17 cellular contexts compared by ENCODE assay signal in the genomic region with DNA sequence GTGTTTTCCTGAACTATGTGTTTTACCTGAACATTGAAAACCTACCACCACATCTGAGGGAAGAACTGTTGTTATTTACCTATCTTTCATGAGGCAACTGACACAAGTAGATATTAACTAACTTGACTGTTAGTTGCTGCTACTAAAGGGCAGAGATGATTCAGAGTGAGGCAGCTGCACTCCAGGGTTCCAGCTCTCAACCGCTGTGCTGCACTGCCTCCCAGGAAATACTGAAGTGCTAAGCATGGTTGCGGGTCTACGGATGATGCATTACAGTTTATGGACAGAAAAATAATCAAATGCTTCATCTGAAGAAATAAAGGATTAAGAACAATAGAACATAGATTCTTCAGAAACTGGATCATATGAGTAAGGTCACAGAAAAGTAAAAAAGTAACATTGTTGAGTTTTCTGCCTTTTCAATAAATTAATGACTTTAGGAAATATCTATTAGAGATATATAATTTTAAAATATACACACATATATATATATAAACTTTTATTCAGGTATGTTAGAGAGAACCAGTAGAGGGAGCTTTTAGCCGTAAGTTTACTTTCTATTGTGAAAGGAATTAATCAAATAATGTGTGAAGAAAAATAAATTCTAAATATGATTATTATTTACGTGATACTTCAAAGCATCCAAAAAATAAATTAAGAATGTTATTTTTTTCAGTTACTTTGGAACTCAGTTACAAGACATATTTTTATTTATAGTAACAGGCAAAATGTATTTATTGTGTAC.
DNase-seq lines count a peak whose midpoint lies in the region; ATAC-seq, FAIRE-seq and TF ChIP-seq lines count a peak whose summit lies in the region.
"Had no signal": no experiment of that assay in that cellular context is flagged by ENCODE, and none has a peak within 500 bp of the region (broad histone marks: within the 10 kb centered on the region; RNA-seq: fewer than 3 reads in every experiment).

No MANE protein-coding gene starts in this region.

- H3K4me3 ChIP-seq in breast epithelium (no peak overlapping the region), Panc1 (ENCODE audit: low read depth in 2 of 2, low read length in 2 of 2) (no peak overlapping the region)

- H3K36me3 Mint-ChIP-seq in MCF 10A (ENCODE audit: insufficient read depth, unreplicated experiment), result no peaks in the 10 kb centered on the region
- H3K36me3 Mint-ChIP-seq in type B pancreatic cell, result no peaks in the 10 kb centered on the region
- H3K36me3 Mint-ChIP-seq: mesothelial cell of epicardium had no signal

- CTCF ChIA-PET in MCF 10A (lab: Yijun Ruan, JAX) (interaction anchor here (0.6 to 1.3 kb wide), 6 partner anchors 10 to 1508 kb away, joined by 3 to 4 read pairs (median 3); no protein-coding TSS in a partner anchor), Panc1 (lab: Charles Lee) (interaction anchor here (0.6 to 0.7 kb wide), 2 partner anchors 203 to 268 kb away, joined by 3 read pairs; no protein-coding TSS in a partner anchor)

- H3K4me1 ChIP-seq in breast epithelium (no peaks in the 10 kb centered on the region), Panc1 (ENCODE audit: control insufficient read depth, insufficient read depth, low read length) (no peaks in the 10 kb centered on the region)
- H3K4me1 ChIP-seq: parathyroid adenoma had no signal

- H3K36me3 ChIP-seq in breast epithelium (no peaks in the 10 kb centered on the region), Panc1 (ENCODE audit: control insufficient read depth, insufficient read depth, low read length) (no peaks in the 10 kb centered on the region)

- H3K27ac Mint-ChIP-seq in MCF 10A (ENCODE audit: low read depth, unreplicated experiment) (no peak overlapping the region), type B pancreatic cell (no peak overlapping the region)
- H3K27ac Mint-ChIP-seq: activated naive CD8-positive, alpha-beta T cell treated with anti-CD3 and anti-CD28 coated beads, Interleukin-2, amount 50 U/mL, for 24 hours; mesothelial cell of epicardium had no signal

- peaks cover 3 to 18% of the 10 kb centered on the region in 2 donors for H3K9me3 ChIP-seq in breast epithelium
- H3K9me3 ChIP-seq in Panc1 (ENCODE audit: control insufficient read depth, insufficient read depth, low read depth, low read length), result peaks cover 9% of the 10 kb centered on the region; the same call in 1 of the 2 replicates

- no peak overlapping the region for H3K27ac ChIP-seq in breast epithelium
- no peak overlapping the region for H3K27ac ChIP-seq in Panc1 (ENCODE audit: low read length)
- H3K27ac ChIP-seq: KMS-11, parathyroid adenoma had no signal

- peak; percentile 22 for DNase-seq in MCF 10A (ENCODE audit: unreplicated experiment)
- DNase-seq in breast epithelium (ENCODE audit: low spot score in 2 of 2), result no peak
- no peak for DNase-seq in Panc1 (ENCODE audit: low read depth, low spot score)
- DNase-seq in type B pancreatic cell (ENCODE audit: extremely low spot score, unreplicated experiment), result no peak
- DNase-seq in GM13977 (ENCODE audit: low spot score), result no peak
- DNase-seq: activated CD4-positive, CD25-positive, alpha-beta regulatory T cell; activated naive CD8-positive, alpha-beta T cell treated with anti-CD3 and anti-CD28 coated beads, Interleukin-2, amount 50 U/mL, for 24 hours; Calu3; GOT3; NCI-H187; NCI-H82 had no signal

- intact Hi-C loops in MCF 10A (cut with micrococcal nuclease) (loop anchor here (1.0 to 2.0 kb wide), 2 partner anchors 1348 to 1406 kb away; no protein-coding TSS in a partner anchor), breast epithelium (cut with DNase I; ENCODE audit: low total_unique reads) (no loop called here), Panc1 (cut with micrococcal nuclease; ENCODE audit: unreplicated experiment) (loop anchor here (10.0 kb wide), 1 partner anchor 1348 kb away; no protein-coding TSS in a partner anchor)

- FAIRE-seq in endometrium (lab: Jason Lieb, UNC), result peak; percentile 48

- TF ChIP-seq CTCF in MCF 10A (IDR thresholded peaks at IDR 0.05; ENCODE audit: unreplicated experiment) (peak; percentile 27), breast epithelium (IDR thresholded peaks at IDR 0.05) (no peak), Panc1 (IDR thresholded peaks at IDR 0.05) (peak; percentile 14; the same call in 1 of the 2 replicates), type B pancreatic cell (conservative IDR thresholded peaks at IDR 0.05) (peak; percentile 48), GM13977 (IDR thresholded peaks at IDR 0.05; ENCODE audit: extremely low read depth, insufficient read depth, missing control alignments) (no peak)

- no peak for ATAC-seq in Panc1
- ATAC-seq in HG03571 (IDR thresholded peaks at IDR 0.05; ENCODE audit: unreplicated experiment), result no peak
- ATAC-seq in HG03354 (IDR thresholded peaks at IDR 0.05; ENCODE audit: poor library complexity, severe bottlenecking, unreplicated experiment), result no peak
- ATAC-seq: activated naive CD8-positive, alpha-beta T cell treated with anti-CD3 and anti-CD28 coated beads, Interleukin-2, amount 50 U/mL, for 24 hours had no signal

- H3K4me3 Mint-ChIP-seq in MCF 10A (ENCODE audit: unreplicated experiment) (no peak overlapping the region), type B pancreatic cell (no peak overlapping the region)
- H3K4me3 Mint-ChIP-seq: activated naive CD8-positive, alpha-beta T cell treated with anti-CD3 and anti-CD28 coated beads, Interleukin-2, amount 50 U/mL, for 24 hours; mesothelial cell of epicardium had no signal

- H3K4me1 Mint-ChIP-seq in MCF 10A (ENCODE audit: insufficient read depth, unreplicated experiment) (no peaks in the 10 kb centered on the region), type B pancreatic cell (ENCODE audit: unreplicated experiment) (no peaks in the 10 kb centered on the region)
- H3K4me1 Mint-ChIP-seq: activated naive CD8-positive, alpha-beta T cell treated with anti-CD3 and anti-CD28 coated beads, Interleukin-2, amount 50 U/mL, for 24 hours had no signal

- in situ Hi-C loops in Panc1 (cut with HindIII; ENCODE audit: low pct_unique_long_range_greater_than_20kb, low sequenced_read_pairs) (no loop called here), GM13977 (cut with MboI; ENCODE audit: low pct_unique_long_range_greater_than_20kb, low sequenced_read_pairs, unreplicated experiment) (no loop called here)

- POLR2A ChIA-PET in MCF 10A (lab: Yijun Ruan, JAX), result no interaction called here
- POLR2A ChIA-PET in Panc1 (lab: Charles Lee), result no interaction called here

- TF ChIP-seq POLR2A in breast epithelium (IDR thresholded peaks at IDR 0.05), result no peak

- BruUV-seq in MCF 10A (replicated peaks; lab: Mats Ljungman, UMichigan) (no TSS peak), Panc1 (replicated peaks; lab: Mats Ljungman, UMichigan) (no TSS peak)

- no peaks in the 10 kb centered on the region for H3K27me3 ChIP-seq in breast epithelium
- H3K27me3 ChIP-seq in Panc1 (ENCODE audit: control insufficient read depth, insufficient read depth, low read length), result no peaks in the 10 kb centered on the region

- peaks cover 45% of the 10 kb centered on the region for H3K27me3 Mint-ChIP-seq in MCF 10A (ENCODE audit: insufficient read depth, unreplicated experiment)
- H3K27me3 Mint-ChIP-seq in type B pancreatic cell, result no peaks in the 10 kb centered on the region
- H3K27me3 Mint-ChIP-seq: activated naive CD8-positive, alpha-beta T cell treated with anti-CD3 and anti-CD28 coated beads, Interleukin-2, amount 50 U/mL, for 24 hours had no signal

- H3K9me3 Mint-ChIP-seq in MCF 10A (ENCODE audit: unreplicated experiment) (no peaks in the 10 kb centered on the region), type B pancreatic cell (no peaks in the 10 kb centered on the region)

Comparison
In these comparisons a context has a peak if more than half of its experiments do, and no peak if none do; other contexts are left out.
1. CTCF ChIP-seq: peak in MCF 10A (single experiment), Panc1 (single experiment) and type B pancreatic cell (single experiment); none in breast epithelium (0 of 3) and GM13977 (single experiment).